In genomic region chr22:43398246-43398645, GRCh38 we compare ENCODE assay signal across 28 cellular contexts. TPM values are rescaled to one million over a fixed set of nuclear protein-coding genes. Genes with fewer than 3 reads are reported as not detected.
"Had no signal": no experiment of that assay in that cellular context is flagged by ENCODE, and none has a peak within 500 bp of the region (broad histone marks: within the 10 kb centered on the region; RNA-seq: fewer than 3 reads in every experiment).

No MANE protein-coding gene starts in this region.

- H3K4me3 ChIP-seq: MG63, PC-9, Peyer's patch, SJCRH30 had no signal

- H3K27me3 ChIP-seq: MG63, Peyer's patch, SJCRH30 had no signal

- H3K9me3 ChIP-seq: MG63, Peyer's patch, SJCRH30 had no signal

- H3K27ac ChIP-seq: HL-60, PC-9, Peyer's patch, SJCRH30 had no signal

- H3K4me2 ChIP-seq: PC-9 had no signal

- H3K4me1 ChIP-seq: Peyer's patch, SJCRH30 had no signal

- ATAC-seq: Right ventricle myocardium inferior, SK-N-SH treated with all-trans-retinoic acid at 6 μM for 48 hours had no signal

- H2AFZ ChIP-seq: PC-9 had no signal

- H3K36me3 ChIP-seq: MG63, Peyer's patch, SJCRH30 had no signal

- DNase-seq: IMR-90, Karpas-422, KG1, MG63, NCI-H1092, NCI-H1105 treated with DMSO at 0.1 percent for 48 hours, NCI-H1417 treated with DMSO at 0.1 percent for 48 hours, NCI-H146, NCI-H1694 treated with DMSO at 0.1 percent for 48 hours, NCI-H1930, NCI-H2081, NCI-H2107, NCI-H2227 treated with DMSO at 0.1 percent for 48 hours, NCI-H446, NCI-H510A, NCI-H524 treated with DMSO at 0.1 percent for 48 hours, NCI-H69, NCI-H774, OCI-M1, PC-9, Peyer's patch, SHP77 treated with DMSO at 0.1 percent for 48 hours, SJCRH30 had no signal

RNA-seq across cellular contexts. Expression of gene MPPED1, which starts 13.6 kb away (rescaled TPM):
- total RNA-seq: HT-29, IMR-90, PC-9, Peyer's patch, Right ventricle myocardium inferior, RPMI7951, SJCRH30 had no signal
- polyA plus RNA-seq: IMR-90 had no signal

RNA-seq across cellular contexts. Expression of gene SCUBE1, which starts 55.1 kb away (rescaled TPM):
- total RNA-seq: IMR-90, PC-9 had no signal
- polyA plus RNA-seq: IMR-90 had no signal
